Comparison of ENCODE assay signal across 14 cellular contexts in genomic region chr18:22604390-22604985, GRCh38.
DNase-seq lines count a peak whose midpoint lies in the region; ATAC-seq and TF ChIP-seq lines count a peak whose summit lies in the region.
"Had no signal": no experiment of that assay in that cellular context is flagged by ENCODE, and none has a peak within 500 bp of the region (broad histone marks: within the 10 kb centered on the region; RNA-seq: fewer than 3 reads in every experiment).

No MANE protein-coding gene starts in this region.

- H3K36me3 ChIP-seq in SK-N-SH (replicated peaks in 1 of 2; ENCODE audit: control insufficient read depth in 1 of 2, insufficient read depth in 2 of 2, low read length in 1 of 2) (no peaks in the 10 kb centered on the region), gastroesophageal sphincter (no peaks in the 10 kb centered on the region)

- no peak for TF ChIP-seq RAD21 in SK-N-SH (IDR thresholded peaks at IDR 0.05; ENCODE audit: low read length)

- H3K27me3 ChIP-seq in SK-N-SH (ENCODE audit: insufficient read depth) (peaks cover 30% of the 10 kb centered on the region; the same call in 1 of the 2 replicates), gastroesophageal sphincter (no peaks in the 10 kb centered on the region)
- H3K27me3 ChIP-seq: testis had no signal

- no peak overlapping the region for H3K9ac ChIP-seq in SK-N-SH

- H3K4me3 ChIP-seq in SK-N-SH (ENCODE audit: low read depth in 2 of 2, low read length in 1 of 2) (0 out of 4 replicates have a peak overlapping the region, but pooled peaks of 1 of the 2 experiments have one; percentile 14), gastroesophageal sphincter (no peak overlapping the region)
- H3K4me3 ChIP-seq: A549, testis had no signal

- no peaks in the 10 kb centered on the region for H3K4me1 ChIP-seq in SK-N-SH (ENCODE audit: control insufficient read depth in 1 of 2, insufficient read depth in 2 of 2, low read depth in 1 of 2, low read length in 1 of 2)
- peaks cover 0 to 38% (median 0%) of the 10 kb centered on the region in 3 donors for H3K4me1 ChIP-seq in gastroesophageal sphincter

- H3K79me2 ChIP-seq in SK-N-SH (ENCODE audit: insufficient read depth): no peaks in the 10 kb centered on the region

- H3F3A ChIP-seq in SK-N-SH (replicated peaks; ENCODE audit: insufficient read depth): no peaks in the 10 kb centered on the region

- no peak for TF ChIP-seq POLR2A in gastroesophageal sphincter (IDR thresholded peaks at IDR 0.05)

- H3K4me2 ChIP-seq in SK-N-SH: 0 out of 2 replicates have a peak overlapping the region, but pooled peaks have one; percentile 16

- TF ChIP-seq EP300 in SK-N-SH (IDR thresholded peaks at IDR 0.05; ENCODE audit: borderline replicate concordance in 1 of 2, low read depth in 1 of 2, low read length in 1 of 2) (no peak), gastroesophageal sphincter (IDR thresholded peaks at IDR 0.05) (no peak)

- TF ChIP-seq CTCF in SK-N-SH (IDR thresholded peaks at IDR 0.05) (no peak), gastroesophageal sphincter (IDR thresholded peaks at IDR 0.05) (no peak)

- no peak for ATAC-seq in SK-N-SH treated with all-trans-retinoic acid at 6 μM for 48 hours
- ATAC-seq in gastroesophageal sphincter: peak; percentile 54
- ATAC-seq: A549; effector memory CD8-positive, alpha-beta T cell had no signal

- H4K20me1 ChIP-seq in SK-N-SH (ENCODE audit: insufficient read depth): no peaks in the 10 kb centered on the region

- no peaks in the 10 kb centered on the region for H3K9me2 ChIP-seq in SK-N-SH

- 10% methylated on average over 6 of the region's 10 CpGs for WGBS in SK-N-SH (ENCODE audit: low lambda C conversion rate)
- 54% methylated on average over 10 of the region's 10 CpGs; no CpG with 5 or more reads in 1 of the 2 donors for WGBS in gastroesophageal sphincter (ENCODE audit: low coverage in 1 of 2), 2 donors

- POLR2A ChIA-PET in SK-N-SH (lab: Yijun Ruan, JAX): no interaction called here

- CTCF ChIA-PET in SK-N-SH (lab: Yijun Ruan, JAX): no interaction called here

- no peak overlapping the region for H2AFZ ChIP-seq in SK-N-SH (ENCODE audit: low read depth)

- no peaks in the 10 kb centered on the region for H3K9me3 ChIP-seq in SK-N-SH
- no peaks in the 10 kb centered on the region for H3K9me3 ChIP-seq in gastroesophageal sphincter
- H3K9me3 ChIP-seq: A549, testis had no signal

- H3K27ac ChIP-seq in SK-N-SH (ENCODE audit: low read depth in 2 of 2, low read length in 1 of 2) (no peak overlapping the region), gastroesophageal sphincter (peak overlapping the region in 3 of 4 donors; percentile 20 to 43 (median 43)), caudate nucleus (ENCODE audit: low read depth, low read length) (no peak overlapping the region)
- H3K27ac ChIP-seq: testis had no signal

- no peak for DNase-seq in SK-N-SH
- peak; percentile 43 for DNase-seq in mucosa of gallbladder (ENCODE audit: low spot score)
- no peak for DNase-seq in NCI-H2196 treated with DMSO at 0.1 percent for 48 hours (lab: John Stamatoyannopoulos, UW; ENCODE audit: unreplicated experiment)
- DNase-seq in SKM-1 treated with dmso at 0.1 percent for 144 hours (lab: John Stamatoyannopoulos, UW; ENCODE audit: unreplicated experiment): no peak
- DNase-seq in caudate nucleus (lab: John Stamatoyannopoulos, UW): no peak
- DNase-seq in stimulated activated CD4-positive, alpha-beta T cell treated with anti-CD3 and anti-CD28 coated beads, Interleukin-4, amount 100 ng/mL, for 1 hour: no peak
- DNase-seq: activated naive CD8-positive, alpha-beta T cell treated with anti-CD3 and anti-CD28 coated beads, Interleukin-2, amount 10 ng/mL, durations not matched to agents 7 days and 5 days; effector memory CD8-positive, alpha-beta T cell; hypothalamus; NCI-H446 treated with DMSO at 0.1 percent for 48 hours; testis had no signal

TF ChIP-seq in SK-N-SH, 30 proteins besides CTCF, POLR2A, EP300 and RAD21:
- no peak for TF ChIP-seq TAF1 (IDR thresholded peaks at IDR 0.05; ENCODE audit: borderline replicate concordance, low read depth, low read length)
- TF ChIP-seq RCOR1 (IDR thresholded peaks at IDR 0.05; ENCODE audit: low read length): no peak
- TF ChIP-seq ZBTB33 (IDR thresholded peaks at IDR 0.05; ENCODE audit: borderline replicate concordance, low read depth): no peak
- no peak for TF ChIP-seq MEF2A (IDR thresholded peaks at IDR 0.05; ENCODE audit: borderline replicate concordance, low read depth)
- no peak for TF ChIP-seq JUND (IDR thresholded peaks at IDR 0.05)
- no peak for TF ChIP-seq USF1 (IDR thresholded peaks at IDR 0.05; ENCODE audit: borderline replicate concordance, low read depth)

TF ChIP-seq in SK-N-SH treated with all-trans-retinoic acid at 6 μM for 48 hours, 23 proteins besides CTCF, POLR2A, EP300 and RAD21 (continues in another document):
- TF ChIP-seq ZNF70 (CRISPR knock-in tag; IDR thresholded peaks at IDR 0.05) (no peak), ZC3H10 (CRISPR knock-in tag; IDR thresholded peaks at IDR 0.05) (no peak), ZNF565 (CRISPR knock-in tag; conservative IDR thresholded peaks at IDR 0.05; ENCODE audit: low read depth) (no peak), ARNTL (CRISPR knock-in tag; IDR thresholded peaks at IDR 0.05; ENCODE audit: borderline replicate concordance, low read depth) (no peak), GLIS3 (CRISPR knock-in tag; IDR thresholded peaks at IDR 0.05) (no peak), ZFP3 (CRISPR knock-in tag; IDR thresholded peaks at IDR 0.05) (no peak), CSDC2 (CRISPR knock-in tag; IDR thresholded peaks at IDR 0.05) (no peak), SNAI2 (CRISPR knock-in tag; IDR thresholded peaks at IDR 0.05) (no peak), TCF4 (CRISPR knock-in tag; IDR thresholded peaks at IDR 0.05; ENCODE audit: borderline replicate concordance) (no peak), PPARA (CRISPR knock-in tag; IDR thresholded peaks at IDR 0.05; ENCODE audit: borderline replicate concordance) (no peak), ESRRG (CRISPR knock-in tag; IDR thresholded peaks at IDR 0.05) (no peak), TOX (CRISPR knock-in tag; IDR thresholded peaks at IDR 0.05; ENCODE audit: borderline replicate concordance) (no peak), CSRNP3 (CRISPR knock-in tag; IDR thresholded peaks at IDR 0.05) (no peak), ZFP30 (CRISPR knock-in tag; IDR thresholded peaks at IDR 0.05) (no peak)
- TF ChIP-seq, protein P1, sequence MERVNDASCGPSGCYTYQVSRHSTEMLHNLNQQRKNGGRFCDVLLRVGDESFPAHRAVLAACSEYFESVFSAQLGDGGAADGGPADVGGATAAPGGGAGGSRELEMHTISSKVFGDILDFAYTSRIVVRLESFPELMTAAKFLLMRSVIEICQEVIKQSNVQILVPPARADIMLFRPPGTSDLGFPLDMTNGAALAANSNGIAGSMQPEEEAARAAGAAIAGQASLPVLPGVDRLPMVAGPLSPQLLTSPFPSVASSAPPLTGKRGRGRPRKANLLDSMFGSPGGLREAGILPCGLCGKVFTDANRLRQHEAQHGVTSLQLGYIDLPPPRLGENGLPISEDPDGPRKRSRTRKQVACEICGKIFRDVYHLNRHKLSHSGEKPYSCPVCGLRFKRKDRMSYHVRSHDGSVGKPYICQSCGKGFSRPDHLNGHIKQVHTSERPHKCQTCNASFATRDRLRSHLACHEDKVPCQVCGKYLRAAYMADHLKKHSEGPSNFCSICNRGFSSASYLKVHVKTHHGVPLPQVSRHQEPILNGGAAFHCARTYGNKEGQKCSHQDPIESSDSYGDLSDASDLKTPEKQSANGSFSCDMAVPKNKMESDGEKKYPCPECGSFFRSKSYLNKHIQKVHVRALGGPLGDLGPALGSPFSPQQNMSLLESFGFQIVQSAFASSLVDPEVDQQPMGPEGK (CRISPR knock-in tag; IDR thresholded peaks at IDR 0.05; ENCODE audit: borderline replicate concordance): no peak
- TF ChIP-seq, protein P2, sequence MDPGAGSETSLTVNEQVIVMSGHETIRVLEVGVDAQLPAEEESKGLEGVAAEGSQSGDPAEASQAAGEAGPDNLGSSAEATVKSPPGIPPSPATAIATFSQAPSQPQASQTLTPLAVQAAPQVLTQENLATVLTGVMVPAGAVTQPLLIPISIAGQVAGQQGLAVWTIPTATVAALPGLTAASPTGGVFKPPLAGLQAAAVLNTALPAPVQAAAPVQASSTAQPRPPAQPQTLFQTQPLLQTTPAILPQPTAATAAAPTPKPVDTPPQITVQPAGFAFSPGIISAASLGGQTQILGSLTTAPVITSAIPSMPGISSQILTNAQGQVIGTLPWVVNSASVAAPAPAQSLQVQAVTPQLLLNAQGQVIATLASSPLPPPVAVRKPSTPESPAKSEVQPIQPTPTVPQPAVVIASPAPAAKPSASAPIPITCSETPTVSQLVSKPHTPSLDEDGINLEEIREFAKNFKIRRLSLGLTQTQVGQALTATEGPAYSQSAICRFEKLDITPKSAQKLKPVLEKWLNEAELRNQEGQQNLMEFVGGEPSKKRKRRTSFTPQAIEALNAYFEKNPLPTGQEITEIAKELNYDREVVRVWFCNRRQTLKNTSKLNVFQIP (CRISPR knock-in tag; IDR thresholded peaks at IDR 0.05; ENCODE audit: borderline replicate concordance, low read depth): no peak
- TF ChIP-seq, protein P3, sequence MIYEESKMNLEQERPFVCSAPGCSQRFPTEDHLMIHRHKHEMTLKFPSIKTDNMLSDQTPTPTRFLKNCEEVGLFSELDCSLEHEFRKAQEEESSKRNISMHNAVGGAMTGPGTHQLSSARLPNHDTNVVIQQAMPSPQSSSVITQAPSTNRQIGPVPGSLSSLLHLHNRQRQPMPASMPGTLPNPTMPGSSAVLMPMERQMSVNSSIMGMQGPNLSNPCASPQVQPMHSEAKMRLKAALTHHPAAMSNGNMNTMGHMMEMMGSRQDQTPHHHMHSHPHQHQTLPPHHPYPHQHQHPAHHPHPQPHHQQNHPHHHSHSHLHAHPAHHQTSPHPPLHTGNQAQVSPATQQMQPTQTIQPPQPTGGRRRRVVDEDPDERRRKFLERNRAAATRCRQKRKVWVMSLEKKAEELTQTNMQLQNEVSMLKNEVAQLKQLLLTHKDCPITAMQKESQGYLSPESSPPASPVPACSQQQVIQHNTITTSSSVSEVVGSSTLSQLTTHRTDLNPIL (CRISPR knock-in tag; IDR thresholded peaks at IDR 0.05; ENCODE audit: low read depth): no peak

Comparison
In these comparisons a context has a peak if more than half of its experiments do, and no peak if none do; other contexts are left out.
1. H3K27ac ChIP-seq: peak in gastroesophageal sphincter (3 of 4); none in SK-N-SH (0 of 2) and caudate nucleus (single experiment).